In genomic region chr12:116804051-116804450, GRCh38 we compare ENCODE assay signal across 27 cellular contexts.
"Had no signal": no experiment of that assay in that cellular context is flagged by ENCODE, and none has a peak within 500 bp of the region (broad histone marks: within the 10 kb centered on the region; RNA-seq: fewer than 3 reads in every experiment).

No MANE protein-coding gene starts in this region.

- H3K27ac ChIP-seq: gastroesophageal sphincter, heart left ventricle, right atrium auricular region, transverse colon, WERI-Rb-1 had no signal

- H3K4me2 ChIP-seq: neural progenitor cell had no signal

- H3K36me3 Mint-ChIP-seq: immature natural killer cell had no signal

- H3K4me3 ChIP-seq: gastroesophageal sphincter, heart left ventricle, neural progenitor cell, right atrium auricular region, transverse colon had no signal

- H3K36me3 ChIP-seq: gastroesophageal sphincter, heart left ventricle, neural progenitor cell, right atrium auricular region, transverse colon had no signal

- DNase-seq: activated CD4-positive, alpha-beta memory T cell treated with anti-CD3 and anti-CD28 coated beads, Interleukin-2, amount 10 ng/mL, durations not matched to agents 7 days and 5 days; activated CD4-positive, alpha-beta T cell treated with anti-CD3 and anti-CD28 coated beads, Interleukin-2, amount 10 ng/mL, durations not matched to agents 7 days and 5 days; activated CD4-positive, CD25-positive, alpha-beta regulatory T cell treated with anti-CD3 and anti-CD28 coated beads, Interleukin-2, amount 50 U/mL, for 72 hours; activated gamma-delta T cell treated with Interleukin-2 at 50 U/mL for 16 hours; activated naive CD4-positive, alpha-beta T cell treated with anti-CD3 and anti-CD28 coated beads, Interleukin-2, amount 50 U/mL, for 16 hours; activated T-cell treated with anti-CD3 and anti-CD28 coated beads, Interleukin-2, amount 50 U/mL, for 4 hours; amygdala; caudate nucleus; cortex of kidney; effector memory CD8-positive, alpha-beta T cell; heart left ventricle; hypothalamus; immature natural killer cell; kidney; left colon; mammary epithelial cell; naive thymus-derived CD4-positive, alpha-beta T cell; occipital lobe; stimulated activated naive CD4-positive, alpha-beta T cell treated with Interleukin-2 at 50 U/mL for 16 hours; T1000; transverse colon; WERI-Rb-1 had no signal

- H3K9me3 ChIP-seq: transverse colon had no signal

- H3K27me3 ChIP-seq: gastroesophageal sphincter, heart left ventricle, neural progenitor cell, right atrium auricular region, transverse colon had no signal

- H3K27ac Mint-ChIP-seq: activated CD4-positive, alpha-beta memory T cell treated with anti-CD3 and anti-CD28 coated beads, Interleukin-2, amount 10 ng/mL, durations not matched to agents 7 days and 5 days; activated CD4-positive, alpha-beta T cell treated with anti-CD3 and anti-CD28 coated beads, Interleukin-2, amount 10 ng/mL, durations not matched to agents 7 days and 5 days; activated T-helper 17 cell treated with anti-CD3 and anti-CD28 coated beads, Interleukin-2, amount 50 U/mL, for 72 hours; effector memory CD8-positive, alpha-beta T cell; immature natural killer cell; mesothelial cell of epicardium; neural progenitor cell had no signal

- H3K9me3 Mint-ChIP-seq: activated T-helper 17 cell treated with anti-CD3 and anti-CD28 coated beads, Interleukin-2, amount 50 U/mL, for 72 hours; immature natural killer cell had no signal

- H3K4me1 Mint-ChIP-seq: activated CD4-positive, alpha-beta memory T cell treated with anti-CD3 and anti-CD28 coated beads, Interleukin-2, amount 10 ng/mL, durations not matched to agents 7 days and 5 days; activated T-helper 17 cell treated with anti-CD3 and anti-CD28 coated beads, Interleukin-2, amount 50 U/mL, for 72 hours; immature natural killer cell; mesothelial cell of epicardium; naive thymus-derived CD4-positive, alpha-beta T cell; neural progenitor cell had no signal

- H3K9ac ChIP-seq: neural progenitor cell had no signal

- H3K4me1 ChIP-seq: gastroesophageal sphincter, heart left ventricle, neural progenitor cell, right atrium auricular region, transverse colon had no signal

- H3K4me3 Mint-ChIP-seq: activated CD4-positive, alpha-beta memory T cell treated with anti-CD3 and anti-CD28 coated beads, Interleukin-2, amount 10 ng/mL, durations not matched to agents 7 days and 5 days; activated CD4-positive, alpha-beta T cell treated with anti-CD3 and anti-CD28 coated beads, Interleukin-2, amount 10 ng/mL, durations not matched to agents 7 days and 5 days; activated T-cell treated with anti-CD3 and anti-CD28 coated beads, Interleukin-2, amount 50 U/mL, for 4 hours; activated T-helper 17 cell treated with anti-CD3 and anti-CD28 coated beads, Interleukin-2, amount 50 U/mL, for 72 hours; effector memory CD8-positive, alpha-beta T cell; immature natural killer cell; mesothelial cell of epicardium; naive thymus-derived CD4-positive, alpha-beta T cell; neural progenitor cell had no signal

- H3K27me3 Mint-ChIP-seq: activated CD4-positive, alpha-beta memory T cell treated with anti-CD3 and anti-CD28 coated beads, Interleukin-2, amount 10 ng/mL, durations not matched to agents 7 days and 5 days; activated CD4-positive, alpha-beta T cell treated with anti-CD3 and anti-CD28 coated beads, Interleukin-2, amount 10 ng/mL, durations not matched to agents 7 days and 5 days; activated T-helper 17 cell treated with anti-CD3 and anti-CD28 coated beads, Interleukin-2, amount 50 U/mL, for 72 hours; effector memory CD8-positive, alpha-beta T cell; naive thymus-derived CD4-positive, alpha-beta T cell had no signal

- ATAC-seq: activated T-cell treated with anti-CD3 and anti-CD28 coated beads, Interleukin-2, amount 50 U/mL, for 4 hours; activated T-helper 17 cell treated with anti-CD3 and anti-CD28 coated beads, Interleukin-2, amount 50 U/mL, for 72 hours; effector memory CD8-positive, alpha-beta T cell; gastroesophageal sphincter; heart left ventricle; left colon; naive thymus-derived CD4-positive, alpha-beta T cell had no signal
